Comparison of ENCODE assay signal across 15 cellular contexts in the genomic region with DNA sequence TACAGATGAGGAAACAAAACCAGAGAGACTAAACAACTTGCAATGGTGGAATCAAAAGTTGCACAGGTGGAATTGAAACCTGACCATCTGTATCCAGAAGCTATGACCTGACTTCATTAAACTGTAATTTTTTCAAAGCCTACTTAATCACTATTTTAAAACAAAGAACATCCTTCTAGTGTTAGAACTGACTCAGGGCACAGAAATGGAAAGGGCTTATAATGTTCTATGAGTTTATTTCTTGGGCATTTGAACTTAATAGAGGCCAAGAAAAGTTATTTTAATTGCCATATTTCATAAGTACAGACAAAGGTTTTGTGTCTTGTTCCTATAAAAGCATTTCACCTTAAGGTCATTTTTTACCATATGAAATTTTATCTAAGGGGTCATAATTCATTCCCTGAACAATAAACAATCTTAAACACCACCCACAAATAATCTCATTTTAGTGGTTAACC. TPM values are rescaled to one million over a fixed set of nuclear protein-coding genes. Genes with fewer than 3 reads are reported as not detected.
DNase-seq lines count a peak whose midpoint lies in the region; ATAC-seq, FAIRE-seq and TF ChIP-seq lines count a peak whose summit lies in the region.
"Had no signal": no experiment of that assay in that cellular context is flagged by ENCODE, and none has a peak within 500 bp of the region (broad histone marks: within the 10 kb centered on the region; RNA-seq: fewer than 3 reads in every experiment).

No MANE protein-coding gene starts in this region.

- no peaks in the 10 kb centered on the region for H3K27me3 ChIP-seq in HCT116 (ENCODE audit: insufficient read depth, low read length)
- no peaks in the 10 kb centered on the region for H3K27me3 ChIP-seq in astrocyte (ENCODE audit: insufficient read depth, low read length)
- H3K27me3 ChIP-seq: colonic mucosa had no signal

- H3K4me1 ChIP-seq in HCT116 (ENCODE audit: control insufficient read depth in 1 of 2, insufficient read depth in 2 of 2, low read length in 2 of 2), result peaks cover 78 to 85% of the 10 kb centered on the region in 2 experiments
- peaks cover 57% of the 10 kb centered on the region for H3K4me1 ChIP-seq in astrocyte (ENCODE audit: insufficient read depth, low read length)

- H3K4me2 ChIP-seq in HCT116 (ENCODE audit: low read length) (peak overlapping the region; percentile 44), astrocyte (ENCODE audit: low read length) (peak overlapping the region; percentile 38)

- H3K9ac ChIP-seq in HCT116 (ENCODE audit: low read length), result no peak overlapping the region
- H3K9ac ChIP-seq in astrocyte (ENCODE audit: low read length), result no peak overlapping the region

- peak overlapping the region; percentile 76 for H3K27ac Mint-ChIP-seq in astrocyte (ENCODE audit: unreplicated experiment)
- H3K27ac Mint-ChIP-seq in natural killer cell treated with Interleukin-12 subunit alpha and Interleukin-12 subunit beta and Interleukin-15 and Interleukin-18, amount 100 ng/mL, for 72 hours, result peak overlapping the region; percentile 74 to 78
- H3K27ac Mint-ChIP-seq: T-helper 1 cell treated with Interleukin-12 subunit alpha and Interleukin-12 subunit beta and Interleukin-4 antibody, amounts not matched to agents 30 μg/mL and 1 μg/mL, for 36 hours had no signal

- FAIRE-seq in astrocyte (lab: Jason Lieb, UNC), result peak; percentile 39

- CTCF ChIA-PET in HCT116 (lab: Charles Lee), result no interaction called here

- no peaks in the 10 kb centered on the region for H3K9me3 Mint-ChIP-seq in astrocyte (ENCODE audit: unreplicated experiment)
- H3K9me3 Mint-ChIP-seq in natural killer cell treated with Interleukin-12 subunit alpha and Interleukin-12 subunit beta and Interleukin-15 and Interleukin-18, amount 100 ng/mL, for 72 hours, result no peaks in the 10 kb centered on the region
- H3K9me3 Mint-ChIP-seq: T-helper 1 cell treated with Interleukin-12 subunit alpha and Interleukin-12 subunit beta and Interleukin-4 antibody, amounts not matched to agents 30 μg/mL and 1 μg/mL, for 36 hours had no signal

- H3K36me3 ChIP-seq in HCT116 (ENCODE audit: control insufficient read depth in 1 of 2, insufficient read depth in 2 of 2, low read length in 2 of 2) (peaks cover 0 to 4% of the 10 kb centered on the region in 2 experiments; a peak in 1 of 4 replicates), astrocyte (ENCODE audit: insufficient read depth, low read length) (peaks cover 17% of the 10 kb centered on the region)
- H3K36me3 ChIP-seq: colonic mucosa had no signal

- RAD21 ChIA-PET in HCT116 (lab: Charles Lee; ENCODE audit: low non-redundant PET in 1 of 2, low total read pairs in 2 of 2, uncharacterized antibody in 2 of 2, unreplicated experiment in 2 of 2), result no interaction called here

- no peak for ATAC-seq in HCT116
- no peak for ATAC-seq in natural killer cell treated with Interleukin-12 subunit alpha and Interleukin-12 subunit beta and Interleukin-15 and Interleukin-18, amount 100 ng/mL, for 72 hours
- ATAC-seq: left cardiac atrium had no signal

- TF ChIP-seq RAD21 in HCT116 (IDR thresholded peaks at IDR 0.05; ENCODE audit: low read depth), result no peak

- H2AFZ ChIP-seq in HCT116 (ENCODE audit: low read depth, low read length, poor library complexity, severe bottlenecking), result no peak overlapping the region
- H2AFZ ChIP-seq in astrocyte (ENCODE audit: low read depth, low read length), result no peak overlapping the region
- H2AFZ ChIP-seq: PC-9 had no signal

- BruUV-seq in HCT116 (replicated peaks; lab: Mats Ljungman, UMichigan), result no TSS peak

- no peaks in the 10 kb centered on the region for H3K9me2 ChIP-seq in HCT116 (ENCODE audit: insufficient read depth)

- intact Hi-C loops in HCT116 (cut with micrococcal nuclease), result no loop called here

- H3K79me2 ChIP-seq in HCT116 (ENCODE audit: insufficient read depth, low read length), result peaks cover 100% of the 10 kb centered on the region
- H3K79me2 ChIP-seq in astrocyte (ENCODE audit: insufficient read depth, low read length), result peaks cover 100% of the 10 kb centered on the region

- POLR2A ChIA-PET in HCT116 (lab: Charles Lee), result no interaction called here

- H4K20me1 ChIP-seq in HCT116 (ENCODE audit: insufficient read depth) (peaks cover 23% of the 10 kb centered on the region; the same call in 1 of the 2 replicates), astrocyte (ENCODE audit: insufficient read depth, low read length) (peaks cover 94% of the 10 kb centered on the region)

- peak; percentile 28 for DNase-seq in EL
- DNase-seq in HCT116 (ENCODE audit: low read depth, low spot score), result no peak
- DNase-seq in astrocyte (ENCODE audit: low read depth), result peak; percentile 39
- DNase-seq in natural killer cell treated with Interleukin-12 subunit alpha and Interleukin-12 subunit beta and Interleukin-15 and Interleukin-18, amount 100 ng/mL, for 72 hours (ENCODE audit: low spot score), result no peak
- no peak for DNase-seq in HuH-7 (ENCODE audit: low spot score)
- no peak for DNase-seq in inferior parietal cortex (ENCODE audit: extremely low spot score)
- no peak for DNase-seq in D341Med (ENCODE audit: low spot score)
- DNase-seq: activated CD4-positive, alpha-beta T cell treated with anti-CD3 and anti-CD28 coated beads, Interleukin-2, amount 50 U/mL, for 48 hours; activated naive CD4-positive, alpha-beta T cell treated with anti-CD3 and anti-CD28 coated beads, Interleukin-2, amount 50 U/mL, for 16 hours; colonic mucosa; left cardiac atrium; PC-9; stimulated activated CD4-positive, alpha-beta T cell treated with anti-CD3 and anti-CD28 coated beads, Interleukin-12 subunit alpha, Interleukin-12 subunit beta, amount 100 ng/mL, for 4 hours; trophoblast cell had no signal

- H3K4me1 Mint-ChIP-seq in astrocyte (ENCODE audit: low read depth, unreplicated experiment), result peaks cover 68% of the 10 kb centered on the region
- peaks cover 63 to 70% of the 10 kb centered on the region in 2 donors for H3K4me1 Mint-ChIP-seq in natural killer cell treated with Interleukin-12 subunit alpha and Interleukin-12 subunit beta and Interleukin-15 and Interleukin-18, amount 100 ng/mL, for 72 hours (ENCODE audit: low read depth in 2 of 2)

- TF ChIP-seq CTCF in HCT116 (IDR thresholded peaks at IDR 0.05 in 2 of 3, conservative IDR thresholded peaks at IDR 0.05 in 1 of 3; ENCODE audit: borderline replicate concordance in 1 of 3, insufficient read depth in 1 of 3, low read depth in 2 of 3, low read length in 2 of 3) (no peak), astrocyte (IDR thresholded peaks at IDR 0.05; ENCODE audit: insufficient read depth, low read depth, low read length) (no peak)

- H3K27ac ChIP-seq in HCT116 (ENCODE audit: low read depth, low read length) (peak overlapping the region; percentile 8; the same call in 1 of the 2 replicates), astrocyte (ENCODE audit: low read depth, low read length) (no peak overlapping the region)
- H3K27ac ChIP-seq: colonic mucosa had no signal

- peaks cover 10% of the 10 kb centered on the region for H3K36me3 Mint-ChIP-seq in astrocyte (ENCODE audit: low read depth, unreplicated experiment)
- H3K36me3 Mint-ChIP-seq in natural killer cell treated with Interleukin-12 subunit alpha and Interleukin-12 subunit beta and Interleukin-15 and Interleukin-18, amount 100 ng/mL, for 72 hours, result no peaks in the 10 kb centered on the region

- TF ChIP-seq POLR2A in HCT116 (IDR thresholded peaks at IDR 0.05; ENCODE audit: borderline replicate concordance, extremely low read depth, insufficient read depth, insufficient read length), result no peak

- H3K4me3 ChIP-seq in HCT116 (replicated peaks in 1 of 2; ENCODE audit: low read depth in 1 of 2, low read length in 2 of 2) (no peak overlapping the region), astrocyte (ENCODE audit: insufficient read depth, low read depth, low read length) (no peak overlapping the region)
- H3K4me3 ChIP-seq: colonic mucosa, PC-9 had no signal

- H3K4me3 Mint-ChIP-seq in astrocyte (ENCODE audit: unreplicated experiment), result peak overlapping the region; percentile 63
- H3K4me3 Mint-ChIP-seq in natural killer cell treated with Interleukin-12 subunit alpha and Interleukin-12 subunit beta and Interleukin-15 and Interleukin-18, amount 100 ng/mL, for 72 hours, result no peak overlapping the region
- H3K4me3 Mint-ChIP-seq: T-helper 1 cell treated with Interleukin-12 subunit alpha and Interleukin-12 subunit beta and Interleukin-4 antibody, amounts not matched to agents 30 μg/mL and 1 μg/mL, for 36 hours had no signal

- no peaks in the 10 kb centered on the region for H3K27me3 Mint-ChIP-seq in astrocyte (ENCODE audit: low read depth, unreplicated experiment)
- no peaks in the 10 kb centered on the region for H3K27me3 Mint-ChIP-seq in natural killer cell treated with Interleukin-12 subunit alpha and Interleukin-12 subunit beta and Interleukin-15 and Interleukin-18, amount 100 ng/mL, for 72 hours

- H3K9me3 ChIP-seq in HCT116 (ENCODE audit: control insufficient read depth in 1 of 2, insufficient read depth in 1 of 2, low read depth in 1 of 2, low read length in 2 of 2), result no peaks in the 10 kb centered on the region
- H3K9me3 ChIP-seq in astrocyte (ENCODE audit: insufficient read depth, low read depth, low read length), result no peaks in the 10 kb centered on the region
- H3K9me3 ChIP-seq: colonic mucosa had no signal

TF ChIP-seq in HCT116, 20 proteins besides CTCF, POLR2A, EP300 and RAD21 (continues in another document):
- TF ChIP-seq ZNF274 (IDR thresholded peaks at IDR 0.05; ENCODE audit: low read depth, low read length), result no peak
- TF ChIP-seq YY1 (IDR thresholded peaks at IDR 0.05; ENCODE audit: extremely low read depth, insufficient replicate concordance, low read depth, low read length), result no peak
- TF ChIP-seq POLR2AphosphoS5 (IDR thresholded peaks at IDR 0.05; ENCODE audit: low read depth, low read length), result no peak
- TF ChIP-seq, protein P1, sequence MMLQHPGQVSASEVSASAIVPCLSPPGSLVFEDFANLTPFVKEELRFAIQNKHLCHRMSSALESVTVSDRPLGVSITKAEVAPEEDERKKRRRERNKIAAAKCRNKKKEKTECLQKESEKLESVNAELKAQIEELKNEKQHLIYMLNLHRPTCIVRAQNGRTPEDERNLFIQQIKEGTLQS (IDR thresholded peaks at IDR 0.05), result no peak
- no peak for TF ChIP-seq CEBPB (IDR thresholded peaks at IDR 0.05; ENCODE audit: low read depth)
- TF ChIP-seq TCF7L2 (IDR thresholded peaks at IDR 0.05; ENCODE audit: borderline replicate concordance, extremely low read depth, insufficient read depth, insufficient read length), result no peak
- no peak for TF ChIP-seq EZH2 (IDR thresholded peaks at IDR 0.05)
- TF ChIP-seq CBX3 (IDR thresholded peaks at IDR 0.05; ENCODE audit: low read depth), result no peak
- no peak for TF ChIP-seq SIN3A (IDR thresholded peaks at IDR 0.05; ENCODE audit: low read depth)
- TF ChIP-seq, protein P2, sequence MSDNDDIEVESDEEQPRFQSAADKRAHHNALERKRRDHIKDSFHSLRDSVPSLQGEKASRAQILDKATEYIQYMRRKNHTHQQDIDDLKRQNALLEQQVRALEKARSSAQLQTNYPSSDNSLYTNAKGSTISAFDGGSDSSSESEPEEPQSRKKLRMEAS (IDR thresholded peaks at IDR 0.05), result no peak
- TF ChIP-seq JUND (IDR thresholded peaks at IDR 0.05), result no peak

RNA-seq across cellular contexts. Expression of a gene that starts 8.8 kb away (rescaled TPM):
- total RNA-seq in HCT116 (2021; ENCODE audit: unreplicated experiment) (366 TPM), astrocyte (2,575 and 2,956 TPM in 2 replicates)
- 200 and 253 TPM in 2 replicates for polyA plus RNA-seq in HCT116 (2012)
- 100 to 1,000 TPM; 101 to 119 TPM for total RNA-seq in natural killer cell treated with Interleukin-12 subunit alpha and Interleukin-12 subunit beta and Interleukin-15 and Interleukin-18, amount 100 ng/mL, for 72 hours

Comparison
In these comparisons a context has a peak if more than half of its experiments do, and no peak if none do; other contexts are left out.
1. DNase-seq: peak in EL (single experiment) and astrocyte (single experiment); none in HCT116 (single experiment), natural killer cell treated with Interleukin-12 subunit alpha and Interleukin-12 subunit beta and Interleukin-15 and Interleukin-18, amount 100 ng/mL, for 72 hours (single experiment), HuH-7 (single experiment), inferior parietal cortex (single experiment) and D341Med (single experiment).